1 cellular context compared by ENCODE assay signal in genomic region chr19:21876608-21877007, GRCh38. TPM values are rescaled to one million over a fixed set of nuclear protein-coding genes. Genes with fewer than 3 reads are reported as not detected.
"Had no signal": no experiment of that assay in that cellular context is flagged by ENCODE, and none has a peak within 500 bp of the region (broad histone marks: within the 10 kb centered on the region; RNA-seq: fewer than 3 reads in every experiment).

No MANE protein-coding gene starts in this region.

RNA-seq across cellular contexts. Expression of gene ZNF43, which starts 40.6 kb away (rescaled TPM):
- total RNA-seq: NCI-H460 had no signal
